Comparison of ENCODE assay signal across 22 cellular contexts in genomic region chr5:54212331-54212730, GRCh38.
DNase-seq lines count a peak whose midpoint lies in the region; ATAC-seq and TF ChIP-seq lines count a peak whose summit lies in the region.
"Had no signal": no experiment of that assay in that cellular context is flagged by ENCODE, and none has a peak within 500 bp of the region (broad histone marks: within the 10 kb centered on the region; RNA-seq: fewer than 3 reads in every experiment).

No MANE protein-coding gene starts in this region.

- H3K9me3 Mint-ChIP-seq in GM23338 (no peaks in the 10 kb centered on the region), endodermal cell (no peaks in the 10 kb centered on the region), HFFc6 (no peaks in the 10 kb centered on the region)

- CTCF ChIA-PET in RWPE1 (lab: Yijun Ruan, JAX) = interaction anchor here (0.6 to 1.0 kb wide), 2 partner anchors 17 to 918 kb away, joined by 3 to 4 read pairs; no protein-coding TSS in a partner anchor

- H2BK120ac ChIP-seq in trophoblast cell (ENCODE audit: insufficient read depth, low read length, poor library complexity) = no peak overlapping the region

- peaks cover 43% of the 10 kb centered on the region for H3K79me2 ChIP-seq in GM23338 (replicated peaks; ENCODE audit: insufficient read depth)
- H3K79me2 ChIP-seq in trophoblast cell (ENCODE audit: control insufficient read depth, insufficient read depth, low read length, poor library complexity) = no peaks in the 10 kb centered on the region

- H3K27ac Mint-ChIP-seq in GM23338 (no peak overlapping the region; the same call in 1 of the 2 replicates), endodermal cell (peak overlapping the region; percentile 61), HFFc6 (no peak overlapping the region)

- 0 out of 2 replicates have a peak overlapping the region, but pooled peaks have one; percentile 20 for H3K4me2 ChIP-seq in GM23338
- H3K4me2 ChIP-seq in trophoblast cell (ENCODE audit: low read length) = no peak overlapping the region

- peaks cover 4% of the 10 kb centered on the region for H3K27me3 Mint-ChIP-seq in GM23338 (ENCODE audit: insufficient read depth, low read depth, poor library complexity)
- no peaks in the 10 kb centered on the region for H3K27me3 Mint-ChIP-seq in endodermal cell (ENCODE audit: insufficient read depth)
- peaks cover 2% of the 10 kb centered on the region; the same call in 1 of the 2 replicates for H3K27me3 Mint-ChIP-seq in HFFc6 (ENCODE audit: insufficient read depth)

- H3F3A ChIP-seq in GM23338 (replicated peaks; ENCODE audit: low read depth) = no peaks in the 10 kb centered on the region

- H3K23ac ChIP-seq in trophoblast cell (ENCODE audit: low read length) = no peak overlapping the region

- ATAC-seq in GM23338 = no peak
- ATAC-seq: Panc1, SK-N-SH treated with all-trans-retinoic acid at 6 μM for 48 hours had no signal

- H3K36me3 Mint-ChIP-seq in GM23338 (ENCODE audit: low read depth) (no peaks in the 10 kb centered on the region), endodermal cell (ENCODE audit: low read depth) (no peaks in the 10 kb centered on the region), HFFc6 (ENCODE audit: low read depth) (no peaks in the 10 kb centered on the region)

- H4K8ac ChIP-seq in trophoblast cell (ENCODE audit: low read depth, low read length) = no peak overlapping the region

- H3K4me1 ChIP-seq in GM23338 (ENCODE audit: insufficient read depth) = peaks cover 71% of the 10 kb centered on the region
- H3K4me1 ChIP-seq in endodermal cell (ENCODE audit: control insufficient read depth, insufficient read depth, low read length) = peaks cover 5% of the 10 kb centered on the region
- peaks cover 6 to 20% of the 10 kb centered on the region in 2 experiments for H3K4me1 ChIP-seq in trophoblast cell (ENCODE audit: control insufficient read depth in 1 of 2, insufficient read depth in 2 of 2, low read length in 2 of 2)

- H3K4me3 ChIP-seq in GM23338 (no peak overlapping the region), endodermal cell (ENCODE audit: low read length) (no peak overlapping the region), trophoblast cell (ENCODE audit: low read depth, low read length) (no peak overlapping the region)

- H3K9me3 ChIP-seq in endodermal cell (ENCODE audit: control insufficient read depth, low read length) = no peaks in the 10 kb centered on the region
- no peaks in the 10 kb centered on the region for H3K9me3 ChIP-seq in trophoblast cell (ENCODE audit: insufficient read depth, low read depth, low read length)

- H3K4me1 Mint-ChIP-seq in GM23338 (peaks cover 63% of the 10 kb centered on the region), endodermal cell (peaks cover 54% of the 10 kb centered on the region), HFFc6 (ENCODE audit: low read depth) (peaks cover 41% of the 10 kb centered on the region)

- POLR2A ChIA-PET in RWPE1 (lab: Yijun Ruan, JAX; ENCODE audit: low non-redundant PET) = no interaction called here

- DNase-seq in GM23338 (ENCODE audit: low spot score) (no peak), NCI-H69 (lab: John Stamatoyannopoulos, UW) (peak; percentile 94), endodermal cell (no peak), trophoblast cell (peak in 1 of 2 donors; percentile 23), HFFc6 (no peak), activated gamma-delta T cell (lab: John Stamatoyannopoulos, UW) (no peak), RWPE1 (ENCODE audit: low spot score) (no peak)
- DNase-seq: COR-L47, DMS153, GOT3, Karpas-422, MM.1S, NCI-H1092 treated with DMSO at 0.1 percent for 48 hours, NCI-H1694 treated with DMSO at 0.1 percent for 48 hours, NCI-H2107, NCI-H226, NCI-H526, Right ventricle myocardium superior, T-helper 1 cell had no signal

- H3K9me2 ChIP-seq in GM23338 (ENCODE audit: insufficient read depth) = peaks cover 5% of the 10 kb centered on the region; the same call in 1 of the 2 replicates

- no peak overlapping the region for H4K12ac ChIP-seq in trophoblast cell (ENCODE audit: low read depth, low read length)

- H4K91ac ChIP-seq in trophoblast cell (ENCODE audit: low read depth, low read length) = no peak overlapping the region

- H2BK5ac ChIP-seq in trophoblast cell (ENCODE audit: low read depth, low read length, poor library complexity) = no peak overlapping the region

- TF ChIP-seq CTCF in GM23338 (conservative IDR thresholded peaks at IDR 0.05; ENCODE audit: low read depth in 2 of 2) (no peak), endodermal cell (conservative IDR thresholded peaks at IDR 0.05) (no peak), HFFc6 (IDR thresholded peaks at IDR 0.05) (no peak), RWPE1 (conservative IDR thresholded peaks at IDR 0.05; ENCODE audit: low read depth) (no peak)

- H3K79me1 ChIP-seq in trophoblast cell (ENCODE audit: low read length) = peaks cover 16% of the 10 kb centered on the region

- H3K36me3 ChIP-seq in GM23338 (ENCODE audit: insufficient read depth) = no peaks in the 10 kb centered on the region
- H3K36me3 ChIP-seq in endodermal cell (ENCODE audit: control insufficient read depth, insufficient read depth, low read length) = no peaks in the 10 kb centered on the region
- no peaks in the 10 kb centered on the region for H3K36me3 ChIP-seq in trophoblast cell (ENCODE audit: control insufficient read depth in 1 of 2, insufficient read depth in 2 of 2, low read length in 2 of 2)

- H3K18ac ChIP-seq in trophoblast cell (ENCODE audit: low read length) = no peak overlapping the region

- no peak overlapping the region for H2BK12ac ChIP-seq in trophoblast cell (ENCODE audit: low read length)

- no peak overlapping the region for H3K14ac ChIP-seq in trophoblast cell (ENCODE audit: low read length)

- no peak overlapping the region for H3K27ac ChIP-seq in GM23338 (ENCODE audit: low read depth)
- no peak overlapping the region for H3K27ac ChIP-seq in endodermal cell (ENCODE audit: low read depth, low read length)
- peak overlapping the region; percentile 61 for H3K27ac ChIP-seq in trophoblast cell (ENCODE audit: low read depth, low read length)
- no peak overlapping the region for H3K27ac ChIP-seq in RWPE1
- H3K27ac ChIP-seq: C4-2B had no signal

- H3K4ac ChIP-seq in trophoblast cell (ENCODE audit: low read depth, low read length) = no peak overlapping the region

- H2AK5ac ChIP-seq in trophoblast cell (ENCODE audit: low read length) = no peak overlapping the region

- H4K20me1 ChIP-seq in GM23338 (replicated peaks; ENCODE audit: insufficient read depth) = no peaks in the 10 kb centered on the region

- H3K4me3 Mint-ChIP-seq in GM23338 (no peak overlapping the region), endodermal cell (no peak overlapping the region), HFFc6 (no peak overlapping the region)

- H3K9ac ChIP-seq in endodermal cell (ENCODE audit: extremely low read depth, low read length, poor library complexity, severe bottlenecking) = no peak overlapping the region
- H3K9ac ChIP-seq in trophoblast cell (ENCODE audit: low read length) = no peak overlapping the region

- WGBS in endodermal cell (ENCODE audit: insufficient coverage in 1 of 2, insufficient read length in 1 of 2), 2 experiments = 92% methylated on average over 1 of the region's 1 CpG; no CpG with 5 or more reads in 1 of the 2 experiments
- WGBS in trophoblast cell (ENCODE audit: extremely low coverage, insufficient coverage, insufficient read length) = no CpG with 5 or more reads among the region's 1 CpG

- H2AFZ ChIP-seq in GM23338 (no peak overlapping the region), trophoblast cell (ENCODE audit: insufficient read depth, low read length, poor library complexity) (no peak overlapping the region)

- no peaks in the 10 kb centered on the region for H3K27me3 ChIP-seq in GM23338 (ENCODE audit: insufficient read depth)
- no peaks in the 10 kb centered on the region for H3K27me3 ChIP-seq in endodermal cell (ENCODE audit: control insufficient read depth, insufficient read depth, low read length, poor library complexity, severe bottlenecking)
- no peaks in the 10 kb centered on the region for H3K27me3 ChIP-seq in trophoblast cell (ENCODE audit: insufficient read depth, low read length)

TF ChIP-seq in GM23338, 12 proteins besides CTCF, POLR2A, EP300 and RAD21:
- TF ChIP-seq STAT1 (IDR thresholded peaks at IDR 0.05; ENCODE audit: unreplicated experiment) = no peak
- no peak for TF ChIP-seq ETS1 (IDR thresholded peaks at IDR 0.05)
- TF ChIP-seq ZNF114 (CRISPR knock-in tag; IDR thresholded peaks at IDR 0.05) = no peak
TF ChIP-seq in GM23338: peak in this region for 0.
